Comparison of ENCODE assay signal across 1 cellular context in genomic region chr5:138869763-138870500, GRCh38.
TF ChIP-seq lines count a peak whose summit lies in the region.

No MANE protein-coding gene starts in this region.

TF ChIP-seq in K562, 482 proteins besides CTCF, POLR2A, EP300 and RAD21 (continued from another document):
- TF ChIP-seq RREB1 (CRISPR knock-in tag; IDR thresholded peaks at IDR 0.05) (no peak), SREBF2 (CRISPR knock-in tag; IDR thresholded peaks at IDR 0.05) (no peak), ZFP91 (CRISPR knock-in tag; IDR thresholded peaks at IDR 0.05) (no peak)
